In the genomic region with DNA sequence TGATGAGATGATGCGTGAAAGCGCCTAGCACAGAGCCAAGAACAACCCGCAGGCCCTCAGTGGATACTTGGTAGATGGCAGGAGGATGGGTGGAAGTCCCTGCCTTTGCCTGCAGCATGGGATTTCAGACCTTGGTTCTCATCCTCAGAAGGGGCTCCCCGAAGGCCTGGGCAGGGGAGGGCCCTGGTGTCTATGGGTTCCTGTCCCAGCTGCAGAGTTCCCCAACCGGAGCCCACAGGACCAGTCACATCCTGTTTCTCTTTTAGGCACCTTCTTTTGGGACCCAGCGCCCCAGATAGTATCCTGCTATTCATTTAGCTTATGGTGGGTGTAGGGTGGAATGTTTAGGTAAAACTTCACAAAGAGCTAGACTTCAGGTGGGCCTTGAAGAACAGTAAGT, we compare ENCODE assay signal across 26 cellular contexts. TPM values are rescaled to one million over a fixed set of nuclear protein-coding genes. Genes with fewer than 3 reads are reported as not detected.
DNase-seq lines count a peak whose midpoint lies in the region; ATAC-seq and TF ChIP-seq lines count a peak whose summit lies in the region.
"Had no signal": no experiment of that assay in that cellular context is flagged by ENCODE, and none has a peak within 500 bp of the region (broad histone marks: within the 10 kb centered on the region; RNA-seq: fewer than 3 reads in every experiment).

No MANE protein-coding gene starts in this region.

- no peaks in the 10 kb centered on the region for H3K36me3 ChIP-seq in body of pancreas (replicated peaks in 1 of 2; ENCODE audit: insufficient read depth in 1 of 2, low read depth in 2 of 2)
- H3K36me3 ChIP-seq: brain microvascular endothelial cell, thyroid gland had no signal

- H3K9me3 ChIP-seq in body of pancreas: no peaks in the 10 kb centered on the region
- H3K9me3 ChIP-seq: SK-N-SH, thyroid gland had no signal

- no peaks in the 10 kb centered on the region for H3K36me3 Mint-ChIP-seq in activated CD4-positive, alpha-beta T cell treated with anti-CD3 and anti-CD28 coated beads, Interleukin-2, amount 10 ng/mL, durations not matched to agents 24 days and 14 days (ENCODE audit: low read depth)
- H3K36me3 Mint-ChIP-seq in activated CD4-positive, alpha-beta T cell treated with anti-CD3 and anti-CD28 coated beads, Interleukin-2, amount 10 ng/mL, durations not matched to agents 7 days and 5 days (ENCODE audit: low read depth): no peaks in the 10 kb centered on the region
- no peaks in the 10 kb centered on the region for H3K36me3 Mint-ChIP-seq in activated B cell treated with CpG ODN at 0.5 μM for 24 hours (ENCODE audit: low read depth)
- no peaks in the 10 kb centered on the region for H3K36me3 Mint-ChIP-seq in stimulated activated memory B cell treated with anti-CD40 and anti-IgM and Interleukin-4, amounts not matched to agents 10 μg/mL and 1 μg/mL and 100 μg/mL, for 72 hours
- no peaks in the 10 kb centered on the region for H3K36me3 Mint-ChIP-seq in type B pancreatic cell
- H3K36me3 Mint-ChIP-seq: CD8-positive, alpha-beta T cell; memory B cell had no signal

- ATAC-seq in GM19395 (IDR thresholded peaks at IDR 0.05; ENCODE audit: unreplicated experiment): peak; percentile 41
- ATAC-seq in activated B cell treated with CpG ODN at 0.5 μM for 24 hours (ENCODE audit: low read depth): no peak
- peak; percentile 34 for ATAC-seq in stimulated activated memory B cell treated with anti-CD40 and anti-IgM and Interleukin-4, amounts not matched to agents 10 μg/mL and 1 μg/mL and 100 μg/mL, for 72 hours
- no peak for ATAC-seq in body of pancreas
- ATAC-seq: CD8-positive, alpha-beta T cell; HCT116 had no signal

- POLR2A ChIA-PET in activated CD4-positive, alpha-beta T cell treated with anti-CD3 and anti-CD28 coated beads, Interleukin-2, amount 10 ng/mL, durations not matched to agents 7 days and 5 days (lab: Charles Lee): no interaction called here
- POLR2A ChIA-PET in activated B cell treated with CpG ODN at 0.5 μM for 24 hours (lab: Charles Lee): interaction anchor here (1.0 kb wide), 1 partner anchor 68 kb away, joined by 3 read pairs; no protein-coding TSS in a partner anchor

- peaks cover 5% of the 10 kb centered on the region for H3K4me1 Mint-ChIP-seq in activated CD4-positive, alpha-beta T cell treated with anti-CD3 and anti-CD28 coated beads, Interleukin-2, amount 10 ng/mL, durations not matched to agents 24 days and 14 days
- H3K4me1 Mint-ChIP-seq in activated CD4-positive, alpha-beta T cell treated with anti-CD3 and anti-CD28 coated beads, Interleukin-2, amount 10 ng/mL, durations not matched to agents 7 days and 5 days: peaks cover 12% of the 10 kb centered on the region
- H3K4me1 Mint-ChIP-seq in activated B cell treated with CpG ODN at 0.5 μM for 24 hours (peaks cover 16% of the 10 kb centered on the region), type B pancreatic cell (ENCODE audit: unreplicated experiment) (peaks cover 25% of the 10 kb centered on the region)
- peaks cover 15% of the 10 kb centered on the region for H3K4me1 Mint-ChIP-seq in stimulated activated memory B cell treated with anti-CD40 and anti-IgM and Interleukin-4, amounts not matched to agents 10 μg/mL and 1 μg/mL and 100 μg/mL, for 72 hours

- peaks cover 3% of the 10 kb centered on the region for H3K27me3 Mint-ChIP-seq in activated CD4-positive, alpha-beta T cell treated with anti-CD3 and anti-CD28 coated beads, Interleukin-2, amount 10 ng/mL, durations not matched to agents 24 days and 14 days
- H3K27me3 Mint-ChIP-seq in activated CD4-positive, alpha-beta T cell treated with anti-CD3 and anti-CD28 coated beads, Interleukin-2, amount 10 ng/mL, durations not matched to agents 7 days and 5 days: no peaks in the 10 kb centered on the region
- H3K27me3 Mint-ChIP-seq in activated B cell treated with CpG ODN at 0.5 μM for 24 hours: peaks cover 2% of the 10 kb centered on the region
- H3K27me3 Mint-ChIP-seq in stimulated activated memory B cell treated with anti-CD40 and anti-IgM and Interleukin-4, amounts not matched to agents 10 μg/mL and 1 μg/mL and 100 μg/mL, for 72 hours: peaks cover 10% of the 10 kb centered on the region
- H3K27me3 Mint-ChIP-seq in type B pancreatic cell: no peaks in the 10 kb centered on the region

- no peak overlapping the region for H3K4me3 ChIP-seq in body of pancreas
- H3K4me3 ChIP-seq: thyroid gland had no signal

- WGBS in body of pancreas, 2 donors: 82 to 85% methylated on average over 5 to 6 of the region's 6 CpGs

- TF ChIP-seq CTCF in activated B cell treated with CpG ODN at 0.5 μM for 24 hours (IDR thresholded peaks at IDR 0.05) (no peak), body of pancreas (IDR thresholded peaks at IDR 0.05) (no peak), type B pancreatic cell (conservative IDR thresholded peaks at IDR 0.05) (no peak)

- no peak overlapping the region for H3K27ac Mint-ChIP-seq in activated CD4-positive, alpha-beta T cell treated with anti-CD3 and anti-CD28 coated beads, Interleukin-2, amount 10 ng/mL, durations not matched to agents 24 days and 14 days
- no peak overlapping the region for H3K27ac Mint-ChIP-seq in activated CD4-positive, alpha-beta T cell treated with anti-CD3 and anti-CD28 coated beads, Interleukin-2, amount 10 ng/mL, durations not matched to agents 7 days and 5 days
- H3K27ac Mint-ChIP-seq in activated B cell treated with CpG ODN at 0.5 μM for 24 hours (peak overlapping the region; percentile 57), type B pancreatic cell (no peak overlapping the region)
- no peak overlapping the region for H3K27ac Mint-ChIP-seq in stimulated activated memory B cell treated with anti-CD40 and anti-IgM and Interleukin-4, amounts not matched to agents 10 μg/mL and 1 μg/mL and 100 μg/mL, for 72 hours
- H3K27ac Mint-ChIP-seq: activated T-helper 2 cell treated with anti-CD3 and anti-CD28 coated beads, Interferon-gamma antibody, Interleukin-2, Interleukin-4, amounts not matched to agents 10 μg/mL and 5 μg/mL and 100 μg/mL, durations not matched to agents 14 hours and 24 hours and 36 hours; memory B cell had no signal

- H3K4me3 Mint-ChIP-seq in activated CD4-positive, alpha-beta T cell treated with anti-CD3 and anti-CD28 coated beads, Interleukin-2, amount 10 ng/mL, durations not matched to agents 24 days and 14 days: no peak overlapping the region
- H3K4me3 Mint-ChIP-seq in activated CD4-positive, alpha-beta T cell treated with anti-CD3 and anti-CD28 coated beads, Interleukin-2, amount 10 ng/mL, durations not matched to agents 7 days and 5 days: no peak overlapping the region
- no peak overlapping the region for H3K4me3 Mint-ChIP-seq in activated B cell treated with CpG ODN at 0.5 μM for 24 hours
- H3K4me3 Mint-ChIP-seq in stimulated activated memory B cell treated with anti-CD40 and anti-IgM and Interleukin-4, amounts not matched to agents 10 μg/mL and 1 μg/mL and 100 μg/mL, for 72 hours: no peak overlapping the region
- no peak overlapping the region for H3K4me3 Mint-ChIP-seq in type B pancreatic cell
- H3K4me3 Mint-ChIP-seq: CD8-positive, alpha-beta T cell; memory B cell had no signal

- intact Hi-C loops in activated CD4-positive, alpha-beta T cell treated with anti-CD3 and anti-CD28 coated beads, Interleukin-2, amount 10 ng/mL, durations not matched to agents 24 days and 14 days (cut with micrococcal nuclease): no loop called here
- intact Hi-C loops in activated B cell treated with CpG ODN at 0.5 μM for 24 hours (cut with micrococcal nuclease) (no loop called here), body of pancreas (cut with DNase I) (no loop called here)

- no peaks in the 10 kb centered on the region for H3K9me3 Mint-ChIP-seq in activated CD4-positive, alpha-beta T cell treated with anti-CD3 and anti-CD28 coated beads, Interleukin-2, amount 10 ng/mL, durations not matched to agents 24 days and 14 days
- peaks cover 2% of the 10 kb centered on the region for H3K9me3 Mint-ChIP-seq in activated CD4-positive, alpha-beta T cell treated with anti-CD3 and anti-CD28 coated beads, Interleukin-2, amount 10 ng/mL, durations not matched to agents 7 days and 5 days
- no peaks in the 10 kb centered on the region for H3K9me3 Mint-ChIP-seq in activated B cell treated with CpG ODN at 0.5 μM for 24 hours
- no peaks in the 10 kb centered on the region for H3K9me3 Mint-ChIP-seq in stimulated activated memory B cell treated with anti-CD40 and anti-IgM and Interleukin-4, amounts not matched to agents 10 μg/mL and 1 μg/mL and 100 μg/mL, for 72 hours
- peaks cover 9% of the 10 kb centered on the region for H3K9me3 Mint-ChIP-seq in type B pancreatic cell
- H3K9me3 Mint-ChIP-seq: activated T-helper 2 cell treated with anti-CD3 and anti-CD28 coated beads, Interferon-gamma antibody, Interleukin-2, Interleukin-4, amounts not matched to agents 10 μg/mL and 5 μg/mL and 100 μg/mL, durations not matched to agents 14 hours and 24 hours and 36 hours; CD8-positive, alpha-beta T cell had no signal

- H3K27me3 ChIP-seq in body of pancreas: no peaks in the 10 kb centered on the region
- H3K27me3 ChIP-seq: brain microvascular endothelial cell, thyroid gland had no signal

- DNase-seq in activated CD4-positive, alpha-beta T cell treated with anti-CD3 and anti-CD28 coated beads, Interleukin-2, amount 10 ng/mL, durations not matched to agents 24 days and 14 days: peak; percentile 58
- DNase-seq in activated CD4-positive, alpha-beta T cell treated with anti-CD3 and anti-CD28 coated beads, Interleukin-2, amount 10 ng/mL, durations not matched to agents 7 days and 5 days: no peak
- DNase-seq in activated B cell treated with CpG ODN at 0.5 μM for 24 hours: no peak
- DNase-seq in body of pancreas: no peak
- no peak for DNase-seq in type B pancreatic cell (ENCODE audit: extremely low spot score, unreplicated experiment)
- no peak for DNase-seq in stimulated activated CD4-positive, alpha-beta T cell treated with anti-CD3 and anti-CD28 coated beads, Interleukin-15, amount 100 ng/mL, for 24 hours
- DNase-seq: 8988T; activated CD4-positive, alpha-beta T cell treated with anti-CD3 and anti-CD28 coated beads for 48 hours; activated CD8-positive, alpha-beta memory T cell treated with anti-CD3 and anti-CD28 coated beads, Interleukin-2, amount 50 U/mL, for 4 hours; brain microvascular endothelial cell; CD8-positive, alpha-beta T cell; hippocampal formation; NCI-H1436; NCI-H2081 treated with DMSO at 0.1 percent for 48 hours; NCI-H774; stimulated activated CD4-positive, alpha-beta T cell treated with anti-CD3 and anti-CD28 coated beads, Interleukin-12 subunit alpha, Interleukin-12 subunit beta, amount 100 ng/mL, for 4 hours; stimulated activated CD4-positive, alpha-beta T cell treated with anti-CD3 and anti-CD28 coated beads, Interleukin-4, amount 100 ng/mL, for 24 hours; stimulated activated naive CD4-positive, alpha-beta T cell; T-helper 2 cell; thyroid gland had no signal

- H3K4me1 ChIP-seq in body of pancreas: peaks cover 20% of the 10 kb centered on the region
- H3K4me1 ChIP-seq: thyroid gland had no signal

- TF ChIP-seq POLR2A in body of pancreas (IDR thresholded peaks at IDR 0.05): no peak

- CTCF ChIA-PET in activated CD4-positive, alpha-beta T cell treated with anti-CD3 and anti-CD28 coated beads, Interleukin-2, amount 10 ng/mL, durations not matched to agents 7 days and 5 days (lab: Charles Lee): interaction anchor here (1.2 kb wide), 1 partner anchor 12 kb away, joined by 3 read pairs; no protein-coding TSS in a partner anchor
- CTCF ChIA-PET in activated B cell treated with CpG ODN at 0.5 μM for 24 hours (lab: Charles Lee): no interaction called here

- H3K27ac ChIP-seq in body of pancreas: no peak overlapping the region
- H3K27ac ChIP-seq: brain microvascular endothelial cell, thyroid gland had no signal

RNA-seq across cellular contexts. Expression of a gene that starts 55.5 kb away (rescaled TPM):
- total RNA-seq in activated CD4-positive, alpha-beta T cell treated with anti-CD3 and anti-CD28 coated beads, Interleukin-2, amount 10 ng/mL, durations not matched to agents 24 days and 14 days: 471 and 482 TPM in 2 replicates
- 100 to 1,000 TPM; 859 to 914 TPM for total RNA-seq in activated CD4-positive, alpha-beta T cell treated with anti-CD3 and anti-CD28 coated beads, Interleukin-2, amount 10 ng/mL, durations not matched to agents 7 days and 5 days
- total RNA-seq in activated B cell treated with CpG ODN at 0.5 μM for 24 hours (307 and 314 TPM in 2 replicates), body of pancreas (100 to 1,000 TPM; 137 to 199 TPM), type B pancreatic cell (ENCODE audit: low replicate concordance) (347 and 430 TPM in 2 replicates)

Comparison
In these comparisons a context has a peak if more than half of its experiments do, and no peak if none do; other contexts are left out.
1. ATAC-seq: peak in GM19395 (single experiment) and stimulated activated memory B cell treated with anti-CD40 and anti-IgM and Interleukin-4, amounts not matched to agents 10 μg/mL and 1 μg/mL and 100 μg/mL, for 72 hours (single experiment); none in activated B cell treated with CpG ODN at 0.5 μM for 24 hours (single experiment) and body of pancreas (single experiment).